Comparison of ENCODE assay signal across 9 cellular contexts in genomic region chr1:224380003-224380402, GRCh38. TPM values are rescaled to one million over a fixed set of nuclear protein-coding genes. Genes with fewer than 3 reads are reported as not detected.
DNase-seq lines count a peak whose midpoint lies in the region; ATAC-seq and TF ChIP-seq lines count a peak whose summit lies in the region.
"Had no signal": no experiment of that assay in that cellular context is flagged by ENCODE, and none has a peak within 500 bp of the region (broad histone marks: within the 10 kb centered on the region; RNA-seq: fewer than 3 reads in every experiment).

No MANE protein-coding gene starts in this region.

- H3K27ac Mint-ChIP-seq in activated CD8-positive, alpha-beta T cell treated with anti-CD3 and anti-CD28 coated beads for 36 hours, result peak overlapping the region; percentile 59
- peak overlapping the region; percentile 65 to 87 (median 79) for H3K27ac Mint-ChIP-seq in naive thymus-derived CD8-positive, alpha-beta T cell

- no peaks in the 10 kb centered on the region for H3K27me3 ChIP-seq in MG63

- peaks cover 51% of the 10 kb centered on the region for H3K36me3 Mint-ChIP-seq in activated CD8-positive, alpha-beta T cell treated with anti-CD3 and anti-CD28 coated beads for 36 hours (ENCODE audit: low read depth)
- H3K36me3 Mint-ChIP-seq in naive thymus-derived CD8-positive, alpha-beta T cell, result peaks cover 7 to 32% (median 13%) of the 10 kb centered on the region in 3 donors

- H3K9me3 Mint-ChIP-seq in activated CD8-positive, alpha-beta T cell treated with anti-CD3 and anti-CD28 coated beads for 36 hours, result no peaks in the 10 kb centered on the region
- no peaks in the 10 kb centered on the region for H3K9me3 Mint-ChIP-seq in naive thymus-derived CD8-positive, alpha-beta T cell

- POLR2A ChIA-PET in activated CD8-positive, alpha-beta T cell treated with anti-CD3 and anti-CD28 coated beads for 36 hours (lab: Charles Lee), result interaction anchor here (0.7 to 1.8 kb wide), 5 partner anchors 12 to 77 kb away, joined by 3 to 10 read pairs (median 5); no protein-coding TSS in a partner anchor
- POLR2A ChIA-PET in naive thymus-derived CD8-positive, alpha-beta T cell (lab: Charles Lee), result interaction anchor here (0.7 to 1.9 kb wide), 4 partner anchors 10 to 53 kb away, joined by 3 to 11 read pairs (median 4); partner anchors contain the start of gene CNIH4

- TF ChIP-seq POLR2A in lower leg skin (IDR thresholded peaks at IDR 0.05), result no peak

- 57 to 71% methylated on average over 4 of the region's 4 CpGs for WGBS in lower leg skin, 2 donors

- no peaks in the 10 kb centered on the region for H3K27me3 Mint-ChIP-seq in activated CD8-positive, alpha-beta T cell treated with anti-CD3 and anti-CD28 coated beads for 36 hours
- no peaks in the 10 kb centered on the region for H3K27me3 Mint-ChIP-seq in naive thymus-derived CD8-positive, alpha-beta T cell

- H3K9me3 ChIP-seq in MG63, result no peaks in the 10 kb centered on the region
- H3K9me3 ChIP-seq: thoracic aorta had no signal

- peaks cover 42% of the 10 kb centered on the region for H3K36me3 ChIP-seq in MG63
- H3K36me3 ChIP-seq: thoracic aorta had no signal

- ATAC-seq in HG03378 (IDR thresholded peaks at IDR 0.05; ENCODE audit: unreplicated experiment), result peak; percentile 77
- ATAC-seq in activated CD8-positive, alpha-beta T cell treated with anti-CD3 and anti-CD28 coated beads for 36 hours, result peak; percentile 21
- ATAC-seq in naive thymus-derived CD8-positive, alpha-beta T cell, result peak; percentile 70 to 93

- H3K4me3 Mint-ChIP-seq in activated CD8-positive, alpha-beta T cell treated with anti-CD3 and anti-CD28 coated beads for 36 hours, result peak overlapping the region; percentile 22
- peak overlapping the region; percentile 65 to 81 (median 76) for H3K4me3 Mint-ChIP-seq in naive thymus-derived CD8-positive, alpha-beta T cell

- TF ChIP-seq CTCF in activated CD8-positive, alpha-beta T cell treated with anti-CD3 and anti-CD28 coated beads for 36 hours (IDR thresholded peaks at IDR 0.05), result no peak
- TF ChIP-seq CTCF in lower leg skin (IDR thresholded peaks at IDR 0.05), result no peak

- H3K4me3 ChIP-seq in lower leg skin (ENCODE audit: low read depth, poor library complexity, severe bottlenecking) (no peak overlapping the region), MG63 (no peak overlapping the region)
- H3K4me3 ChIP-seq: thoracic aorta had no signal

- intact Hi-C loops in activated CD8-positive, alpha-beta T cell treated with anti-CD3 and anti-CD28 coated beads for 36 hours (cut with micrococcal nuclease), result no loop called here
- intact Hi-C loops in lower leg skin (cut with DNase I; ENCODE audit: low total_unique reads), result no loop called here

- H3K4me1 Mint-ChIP-seq in activated CD8-positive, alpha-beta T cell treated with anti-CD3 and anti-CD28 coated beads for 36 hours (ENCODE audit: low read depth), result peaks cover 83% of the 10 kb centered on the region
- H3K4me1 Mint-ChIP-seq in naive thymus-derived CD8-positive, alpha-beta T cell, result peaks cover 47 to 85% (median 81%) of the 10 kb centered on the region in 4 donors

- CTCF ChIA-PET in activated CD8-positive, alpha-beta T cell treated with anti-CD3 and anti-CD28 coated beads for 36 hours (lab: Charles Lee), result interaction anchor here (0.8 to 1.4 kb wide), 2 partner anchors 22 to 50 kb away, joined by 3 to 4 read pairs; partner anchors contain the start of gene NVL

- DNase-seq in activated naive CD4-positive, alpha-beta T cell treated with Interleukin-2 at 50 U/mL for 16 hours, result peak; percentile 50
- no peak for DNase-seq in activated naive CD4-positive, alpha-beta T cell treated with anti-CD3 and anti-CD28 coated beads, Interleukin-2, amount 50 U/mL, for 16 hours
- peak; percentile 85 for DNase-seq in activated CD8-positive, alpha-beta T cell treated with anti-CD3 and anti-CD28 coated beads for 36 hours
- peak in 8 of 10 donors; percentile 16 to 67 (median 36) for DNase-seq in naive thymus-derived CD8-positive, alpha-beta T cell
- DNase-seq in putamen (ENCODE audit: low spot score) (no peak), lower leg skin (ENCODE audit: low spot score in 2 of 2) (no peak), MG63 (no peak)

RNA-seq across cellular contexts. Expression of gene CNIH4, which starts 23.3 kb away (rescaled TPM):
- total RNA-seq in activated CD8-positive, alpha-beta T cell treated with anti-CD3 and anti-CD28 coated beads for 36 hours, result 10 to 100 TPM; 44.8 to 45.1 TPM
- 10 to 100 TPM; 39.1 to 39.6 TPM for total RNA-seq in naive thymus-derived CD8-positive, alpha-beta T cell
- polyA plus RNA-seq in naive thymus-derived CD8-positive, alpha-beta T cell, result 10 to 100 TPM; 29.7 to 46.6 (median 45.3) TPM
- total RNA-seq in lower leg skin, result 10 to 100 TPM; 24.0 to 44.8 (median 37.0) TPM
- total RNA-seq in MG63 (2014; rRNA removed; shearing (Covaris generic); ENCODE audit: low replicate concordance), result 30.9 and 114 TPM in 2 replicates

RNA-seq across cellular contexts. Expression of gene NVL, which starts 50.0 kb away (rescaled TPM):
- 10 to 100 TPM; 37.7 to 40.4 TPM for total RNA-seq in activated CD8-positive, alpha-beta T cell treated with anti-CD3 and anti-CD28 coated beads for 36 hours
- total RNA-seq in naive thymus-derived CD8-positive, alpha-beta T cell, result 10 to 100 TPM; 44.1 to 48.7 TPM
- 10 to 100 TPM; 13.6 to 16.9 (median 16.2) TPM for polyA plus RNA-seq in naive thymus-derived CD8-positive, alpha-beta T cell
- 10 to 100 TPM; 24.4 to 43.1 (median 32.1) TPM for total RNA-seq in lower leg skin
- total RNA-seq in MG63 (2014; rRNA removed; shearing (Covaris generic); ENCODE audit: low replicate concordance), result 19.4 and 25.8 TPM in 2 replicates

RNA-seq across cellular contexts. Expression of gene WDR26, which starts 54.6 kb away (rescaled TPM):
- 10 to 100 TPM; 75.2 to 75.8 TPM for total RNA-seq in activated CD8-positive, alpha-beta T cell treated with anti-CD3 and anti-CD28 coated beads for 36 hours
- total RNA-seq in naive thymus-derived CD8-positive, alpha-beta T cell, result 100 to 1,000 TPM; 119 to 121 TPM
- polyA plus RNA-seq in naive thymus-derived CD8-positive, alpha-beta T cell, result 1 to 10 TPM; 2.7 to 3.8 (median 2.8) TPM
- 100 to 1,000 TPM; 120 to 141 (median 130) TPM for total RNA-seq in lower leg skin
- total RNA-seq in MG63 (2014; rRNA removed; shearing (Covaris generic); ENCODE audit: low replicate concordance), result 33.5 and 37.1 TPM in 2 replicates

Comparison
In these comparisons a context has a peak if more than half of its experiments do, and no peak if none do; other contexts are left out.
1. DNase-seq: peak in activated naive CD4-positive, alpha-beta T cell treated with Interleukin-2 at 50 U/mL for 16 hours (single experiment), activated CD8-positive, alpha-beta T cell treated with anti-CD3 and anti-CD28 coated beads for 36 hours (single experiment) and naive thymus-derived CD8-positive, alpha-beta T cell (8 of 10); none in activated naive CD4-positive, alpha-beta T cell treated with anti-CD3 and anti-CD28 coated beads, Interleukin-2, amount 50 U/mL, for 16 hours (single experiment), putamen (single experiment), lower leg skin (0 of 2) and MG63 (single experiment).
2. ATAC-seq: peak in every context shown above with its lines; median percentile 82 in naive thymus-derived CD8-positive, alpha-beta T cell; 77 in HG03378; 21 in activated CD8-positive, alpha-beta T cell treated with anti-CD3 and anti-CD28 coated beads for 36 hours.